In the genomic region with DNA sequence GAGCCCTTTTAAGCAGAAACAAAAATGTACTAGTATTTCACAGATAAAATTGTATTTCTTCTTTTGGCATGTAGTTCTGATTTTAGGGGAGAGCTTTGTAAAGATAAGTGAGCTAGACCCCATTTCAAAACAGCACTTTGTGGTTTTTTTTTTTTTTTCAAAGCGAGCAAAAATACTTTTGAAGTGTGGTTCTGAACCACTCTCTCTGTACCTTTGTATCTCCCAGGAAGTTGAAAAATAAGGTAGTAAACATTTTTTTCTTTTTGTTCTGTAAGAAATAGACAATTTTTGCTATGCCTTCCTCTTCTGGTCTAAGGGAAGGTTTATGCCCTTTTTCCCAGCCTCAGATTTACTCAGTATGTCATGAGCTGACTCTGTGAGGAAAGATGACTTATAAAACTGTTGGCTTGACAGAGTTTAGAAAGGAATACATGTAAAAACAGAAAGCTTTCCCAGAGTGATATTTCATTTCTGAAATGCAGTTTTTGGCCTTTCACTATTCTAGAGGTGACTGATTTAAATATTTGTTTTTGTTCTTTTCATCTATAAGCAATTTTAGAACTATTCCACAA, we compare ENCODE assay signal across 1 cellular context.
TF ChIP-seq lines count a peak whose summit lies in the region.

No MANE protein-coding gene starts in this region.

TF ChIP-seq in HepG2, 621 proteins besides CTCF, POLR2A, EP300 and RAD21:
- no peak for TF ChIP-seq AHR (CRISPR knock-in tag; IDR thresholded peaks at IDR 0.05)
- no peak for TF ChIP-seq HNRNPUL1 (IDR thresholded peaks at IDR 0.05; ENCODE audit: low read depth, low read length)
- no peak for TF ChIP-seq ZNF260 (CRISPR knock-in tag; IDR thresholded peaks at IDR 0.05; ENCODE audit: borderline replicate concordance, low read depth)
- TF ChIP-seq ZNF879 (CRISPR knock-in tag; IDR thresholded peaks at IDR 0.05), result no peak
- TF ChIP-seq ZNF816 (CRISPR knock-in tag; IDR thresholded peaks at IDR 0.05; ENCODE audit: borderline replicate concordance), result no peak
- no peak for TF ChIP-seq FOSL1 (CRISPR knock-in tag; IDR thresholded peaks at IDR 0.05; ENCODE audit: borderline replicate concordance)
- TF ChIP-seq SMC3 (IDR thresholded peaks at IDR 0.05; ENCODE audit: low read length), result no peak
- TF ChIP-seq NFYC (CRISPR knock-in tag; IDR thresholded peaks at IDR 0.05), result no peak
- TF ChIP-seq, protein P1, sequence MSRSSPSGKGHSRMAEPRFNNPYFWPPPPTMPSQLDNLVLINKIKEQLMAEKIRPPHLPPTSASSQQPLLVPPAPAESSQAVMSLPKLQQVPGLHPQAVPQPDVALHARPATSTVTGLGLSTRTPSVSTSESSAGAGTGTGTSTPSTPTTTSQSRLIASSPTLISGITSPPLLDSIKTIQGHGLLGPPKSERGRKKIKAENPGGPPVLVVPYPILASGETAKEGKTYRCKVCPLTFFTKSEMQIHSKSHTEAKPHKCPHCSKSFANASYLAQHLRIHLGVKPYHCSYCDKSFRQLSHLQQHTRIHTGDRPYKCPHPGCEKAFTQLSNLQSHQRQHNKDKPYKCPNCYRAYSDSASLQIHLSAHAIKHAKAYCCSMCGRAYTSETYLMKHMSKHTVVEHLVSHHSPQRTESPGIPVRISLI (CRISPR knock-in tag; IDR thresholded peaks at IDR 0.05; ENCODE audit: borderline replicate concordance), result no peak
